In genomic region chr9:98809311-98810105, GRCh38 we compare ENCODE assay signal across 11 cellular contexts. TPM values are rescaled to one million over a fixed set of nuclear protein-coding genes. Genes with fewer than 3 reads are reported as not detected.
DNase-seq lines count a peak whose midpoint lies in the region; TF ChIP-seq lines count a peak whose summit lies in the region.
"Had no signal": no experiment of that assay in that cellular context is flagged by ENCODE, and none has a peak within 500 bp of the region (broad histone marks: within the 10 kb centered on the region; RNA-seq: fewer than 3 reads in every experiment).

No MANE protein-coding gene starts in this region.

- H3K79me2 ChIP-seq in OCI-LY1 (ENCODE audit: insufficient read depth, low read length): no peaks in the 10 kb centered on the region

- H4K20me1 ChIP-seq in OCI-LY1 (ENCODE audit: insufficient read depth, low read length): no peaks in the 10 kb centered on the region

- WGBS in neuronal stem cell (ENCODE audit: extremely low coverage in 2 of 2, insufficient read length in 2 of 2, insufficient replicate concordance in 1 of 2), 2 donors: no CpG with 5 or more reads among the region's 9 CpGs

- no peaks in the 10 kb centered on the region for H3K9me3 Mint-ChIP-seq in endothelial cell (ENCODE audit: unreplicated experiment)
- H3K9me3 Mint-ChIP-seq: dendritic cell treated with granulocyte-macrophage colony-stimulating factor and Interleukin-4, amounts not matched to agents 40 ng/mL and 50 ng/mL, for 4 days had no signal

- H2BK12ac ChIP-seq in neuronal stem cell (ENCODE audit: low read length): no peak overlapping the region

- no peak overlapping the region for H3K4me3 Mint-ChIP-seq in endothelial cell (ENCODE audit: unreplicated experiment)

- H2AK5ac ChIP-seq in neuronal stem cell (ENCODE audit: low read depth, low read length): no peak overlapping the region

- H3K27ac ChIP-seq in OCI-LY1 (ENCODE audit: low read depth, low read length, poor library complexity, severe bottlenecking) (no peak overlapping the region), neuronal stem cell (replicated peaks; ENCODE audit: low read length) (peak overlapping the region; percentile 66)
- H3K27ac ChIP-seq: right lobe of liver had no signal

- no peak overlapping the region for H4K8ac ChIP-seq in neuronal stem cell (ENCODE audit: low read depth, low read length)

- H3K4me1 ChIP-seq in OCI-LY1 (ENCODE audit: insufficient read depth, low read length, severe bottlenecking): peaks cover 24% of the 10 kb centered on the region
- H3K4me1 ChIP-seq in neuronal stem cell (ENCODE audit: control insufficient read depth in 2 of 2, insufficient read depth in 1 of 2, low read depth in 1 of 2, low read length in 2 of 2): peaks cover 16 to 21% of the 10 kb centered on the region in 2 donors

- H3K9me3 ChIP-seq in OCI-LY1 (ENCODE audit: low read length): no peaks in the 10 kb centered on the region
- H3K9me3 ChIP-seq in neuronal stem cell (replicated peaks in 1 of 2; ENCODE audit: control insufficient read depth in 2 of 2, insufficient read depth in 1 of 2, low read depth in 1 of 2, low read length in 2 of 2): no peaks in the 10 kb centered on the region
- H3K9me3 ChIP-seq: A549, right lobe of liver had no signal

- no peaks in the 10 kb centered on the region for H3K79me1 ChIP-seq in neuronal stem cell (ENCODE audit: low read depth, low read length)

- H3K23ac ChIP-seq in neuronal stem cell (ENCODE audit: low read depth, low read length, poor library complexity): no peak overlapping the region

- no peak overlapping the region for H3K14ac ChIP-seq in neuronal stem cell (ENCODE audit: low read length)

- H3K27me3 ChIP-seq in OCI-LY1 (ENCODE audit: insufficient read depth, low read length) (no peaks in the 10 kb centered on the region), neuronal stem cell (ENCODE audit: control insufficient read depth in 3 of 3, insufficient read depth in 3 of 3, low read depth in 1 of 3, low read length in 3 of 3) (peaks cover 0 to 47% (median 0%) of the 10 kb centered on the region in 3 experiments)
- H3K27me3 ChIP-seq: right lobe of liver had no signal

- peak overlapping the region; percentile 98; the same call in 1 of the 2 replicates for H3K4me2 ChIP-seq in OCI-LY1 (ENCODE audit: low read length)
- H3K4me2 ChIP-seq in neuronal stem cell (ENCODE audit: insufficient read depth, low read length, poor library complexity, severe bottlenecking): peak overlapping the region; percentile 12

- no peak overlapping the region for H3K4me3 ChIP-seq in OCI-LY1 (ENCODE audit: low read depth, low read length, poor library complexity, severe bottlenecking)
- H3K4me3 ChIP-seq in neuronal stem cell (ENCODE audit: low read length in 2 of 2): no peak overlapping the region
- H3K4me3 ChIP-seq: A549, right lobe of liver had no signal

- H2AFZ ChIP-seq in OCI-LY1 (ENCODE audit: low read length) (no peak overlapping the region), neuronal stem cell (ENCODE audit: low read length) (peak overlapping the region; percentile 9)

- H3K36me3 ChIP-seq in OCI-LY1 (ENCODE audit: insufficient read depth, low read length) (no peaks in the 10 kb centered on the region), neuronal stem cell (replicated peaks in 1 of 2; ENCODE audit: control insufficient read depth in 2 of 2, insufficient read depth in 2 of 2, low read length in 2 of 2) (no peaks in the 10 kb centered on the region)
- H3K36me3 ChIP-seq: right lobe of liver had no signal

- H3K9ac ChIP-seq in OCI-LY1 (ENCODE audit: low read length) (peak overlapping the region; percentile 73; the same call in 1 of the 2 replicates), neuronal stem cell (ENCODE audit: low read depth, low read length, poor library complexity) (no peak overlapping the region)

- peaks cover 9% of the 10 kb centered on the region for H3K4me1 Mint-ChIP-seq in endothelial cell (ENCODE audit: unreplicated experiment)

- no peak overlapping the region for H2BK5ac ChIP-seq in neuronal stem cell (ENCODE audit: low read length)

- H3K9me2 ChIP-seq in OCI-LY1 (ENCODE audit: low read depth, low read length): no peaks in the 10 kb centered on the region

- no peak overlapping the region for H2BK120ac ChIP-seq in neuronal stem cell (ENCODE audit: low read depth, low read length)

- no peaks in the 10 kb centered on the region for H3K36me3 Mint-ChIP-seq in endothelial cell (ENCODE audit: low read depth, unreplicated experiment)

- peak; percentile 6 for DNase-seq in DMS79 treated with DMSO at 0.1 percent for 48 hours (lab: John Stamatoyannopoulos, UW)
- DNase-seq in DMS79 (lab: John Stamatoyannopoulos, UW): no peak
- DNase-seq in endothelial cell (ENCODE audit: low spot score): peak; percentile 18
- peak; percentile 55 for DNase-seq in neuronal stem cell (ENCODE audit: low spot score)
- DNase-seq in UCSD-AML1 (lab: John Stamatoyannopoulos, UW; ENCODE audit: unreplicated experiment): no peak
- DNase-seq in cerebellum (ENCODE audit: low spot score): no peak
- DNase-seq in NCI-H446 (lab: John Stamatoyannopoulos, UW): no peak
- DNase-seq: right lobe of liver had no signal

- H3K4ac ChIP-seq in neuronal stem cell (ENCODE audit: low read length): no peak overlapping the region

- H3K27ac Mint-ChIP-seq in endothelial cell (ENCODE audit: unreplicated experiment): no peak overlapping the region
- H3K27ac Mint-ChIP-seq: dendritic cell treated with granulocyte-macrophage colony-stimulating factor and Interleukin-4, amounts not matched to agents 40 ng/mL and 50 ng/mL, for 4 days had no signal

- no peaks in the 10 kb centered on the region for H3F3A ChIP-seq in OCI-LY1 (ENCODE audit: insufficient read depth, low read length)

- H3K27me3 Mint-ChIP-seq in endothelial cell (ENCODE audit: unreplicated experiment): peaks cover 19% of the 10 kb centered on the region

- TF ChIP-seq CTCF in OCI-LY1 (IDR thresholded peaks at IDR 0.05; ENCODE audit: low read length): no peak
- no peak for TF ChIP-seq CTCF in endothelial cell (IDR thresholded peaks at IDR 0.05; ENCODE audit: unreplicated experiment)

- no peak overlapping the region for H2BK15ac ChIP-seq in neuronal stem cell (ENCODE audit: low read length)

- H4K91ac ChIP-seq in neuronal stem cell (ENCODE audit: low read depth, low read length, poor library complexity): no peak overlapping the region

- H3K18ac ChIP-seq in neuronal stem cell (ENCODE audit: low read length): no peak overlapping the region

RNA-seq across cellular contexts. Expression of gene GALNT12, which starts 2.0 kb away (rescaled TPM):
- total RNA-seq in endothelial cell (ENCODE audit: unreplicated experiment): 1.7 TPM
- 18.8 TPM for polyA plus RNA-seq in neuronal stem cell (2013, experiment 1 of 2)
- polyA plus RNA-seq in neuronal stem cell (2013, experiment 2 of 2): 18.5 TPM
- 10.3 TPM for total RNA-seq in cerebellum

RNA-seq across cellular contexts. Expression of gene ANKS6, which starts 13.2 kb away (rescaled TPM):
- total RNA-seq in endothelial cell (ENCODE audit: unreplicated experiment) (17.2 TPM), cerebellum (11.1 TPM)
- 31.8 TPM for polyA plus RNA-seq in neuronal stem cell (2013, experiment 1 of 2)
- polyA plus RNA-seq in neuronal stem cell (2013, experiment 2 of 2): 30.2 TPM

Comparison
In these comparisons a context has a peak if more than half of its experiments do, and no peak if none do; other contexts are left out.
1. DNase-seq: peak in DMS79 treated with DMSO at 0.1 percent for 48 hours (single experiment), endothelial cell (single experiment) and neuronal stem cell (single experiment); none in DMS79 (single experiment), UCSD-AML1 (single experiment), cerebellum (single experiment) and NCI-H446 (0 of 2).